Comparison of ENCODE assay signal across 14 cellular contexts in genomic region chr9:28951945-28952344, GRCh38.
DNase-seq lines count a peak whose midpoint lies in the region; ATAC-seq and TF ChIP-seq lines count a peak whose summit lies in the region.
"Had no signal": no experiment of that assay in that cellular context is flagged by ENCODE, and none has a peak within 500 bp of the region (broad histone marks: within the 10 kb centered on the region; RNA-seq: fewer than 3 reads in every experiment).

No MANE protein-coding gene starts in this region.

- BruUV-seq in HCT116 (replicated peaks; lab: Mats Ljungman, UMichigan), result no TSS peak

- H3K9me2 ChIP-seq in DOHH2 (replicated peaks; ENCODE audit: control insufficient read depth, low read length) (no peaks in the 10 kb centered on the region), HCT116 (ENCODE audit: insufficient read depth) (no peaks in the 10 kb centered on the region)

- H3K27me3 ChIP-seq in DOHH2 (ENCODE audit: control insufficient read depth, low read length) (no peaks in the 10 kb centered on the region), HCT116 (ENCODE audit: insufficient read depth, low read length) (no peaks in the 10 kb centered on the region), tibial nerve (no peaks in the 10 kb centered on the region)
- H3K27me3 ChIP-seq: testis had no signal

- TF ChIP-seq CTCF in DOHH2 (IDR thresholded peaks at IDR 0.05; ENCODE audit: low read depth, low read length, poor library complexity, severe bottlenecking) (peak; percentile 33), HCT116 (IDR thresholded peaks at IDR 0.05 in 2 of 3, conservative IDR thresholded peaks at IDR 0.05 in 1 of 3; ENCODE audit: borderline replicate concordance in 1 of 3, insufficient read depth in 1 of 3, low read depth in 2 of 3, low read length in 2 of 3) (peak in 2 of 3 experiments; percentile 13 to 26; a peak in 2 of 6 replicates), fibroblast of mammary gland (conservative IDR thresholded peaks at IDR 0.05; ENCODE audit: control insufficient read depth, insufficient read depth, low read depth, low read length) (peak; percentile 33), tibial nerve (IDR thresholded peaks at IDR 0.05) (no peak)

- H3F3A ChIP-seq in DOHH2 (ENCODE audit: control insufficient read depth, insufficient read depth), result no peaks in the 10 kb centered on the region

- H3K79me2 ChIP-seq in DOHH2 (ENCODE audit: control insufficient read depth, low read length) (no peaks in the 10 kb centered on the region), HCT116 (ENCODE audit: insufficient read depth, low read length) (no peaks in the 10 kb centered on the region)

- RAD21 ChIA-PET in HCT116 (lab: Charles Lee; ENCODE audit: low non-redundant PET in 1 of 2, low total read pairs in 2 of 2, uncharacterized antibody in 2 of 2, unreplicated experiment in 2 of 2), result no interaction called here

- 83 to 87% methylated on average over 4 of the region's 4 CpGs for WGBS in tibial nerve, 2 donors

- no peak overlapping the region for H3K9ac ChIP-seq in HCT116 (ENCODE audit: low read length)

- H3K4me1 ChIP-seq in DOHH2 (ENCODE audit: control insufficient read depth, low read length) (no peaks in the 10 kb centered on the region), HCT116 (ENCODE audit: control insufficient read depth in 1 of 2, insufficient read depth in 2 of 2, low read length in 2 of 2) (no peaks in the 10 kb centered on the region), tibial nerve (no peaks in the 10 kb centered on the region)
- H3K4me1 ChIP-seq: testis had no signal

- ATAC-seq in HCT116 (peak; percentile 55; the same call in 1 of the 2 replicates), HG03139 (IDR thresholded peaks at IDR 0.05; ENCODE audit: unreplicated experiment) (no peak)
- ATAC-seq in stimulated activated naive B cell treated with anti-CD40 and anti-IgM and Interleukin-4, amounts not matched to agents 10 μg/mL and 1 μg/mL and 100 μg/mL, for 72 hours (replicated peaks), result no peak
- ATAC-seq: activated CD8-positive, alpha-beta T cell treated with anti-CD3 and anti-CD28 coated beads for 36 hours had no signal

- H3K27ac Mint-ChIP-seq in stimulated activated naive B cell treated with anti-CD40 and anti-IgM and Interleukin-4, amounts not matched to agents 10 μg/mL and 1 μg/mL and 100 μg/mL, for 72 hours, result no peak overlapping the region
- H3K27ac Mint-ChIP-seq: activated CD8-positive, alpha-beta T cell treated with anti-CD3 and anti-CD28 coated beads for 36 hours; CD4-positive, alpha-beta memory T cell had no signal

- DNase-seq in HCT116 (ENCODE audit: low read depth, low spot score) (no peak), RKO (ENCODE audit: low spot score) (peak; percentile 5), fibroblast of mammary gland (ENCODE audit: low read depth) (peak; percentile 8), head of caudate nucleus (no peak), tibial nerve (ENCODE audit: low spot score in 2 of 2) (no peak)
- DNase-seq in stimulated activated naive B cell treated with anti-CD40 and anti-IgM and Interleukin-4, amounts not matched to agents 10 μg/mL and 1 μg/mL and 100 μg/mL, for 72 hours, result no peak
- DNase-seq: activated CD8-positive, alpha-beta T cell treated with anti-CD3 and anti-CD28 coated beads for 36 hours; activated gamma-delta T cell; CD4-positive, alpha-beta memory T cell; NCI-H1694 treated with DMSO at 0.1 percent for 48 hours; nucleus accumbens; testis had no signal

- TF ChIP-seq RAD21 in HCT116 (IDR thresholded peaks at IDR 0.05; ENCODE audit: low read depth), result 0 out of 2 replicates have a peak, but pooled peaks have one; percentile 6

- no peak overlapping the region for H3K4me3 Mint-ChIP-seq in stimulated activated naive B cell treated with anti-CD40 and anti-IgM and Interleukin-4, amounts not matched to agents 10 μg/mL and 1 μg/mL and 100 μg/mL, for 72 hours
- H3K4me3 Mint-ChIP-seq: activated CD8-positive, alpha-beta T cell treated with anti-CD3 and anti-CD28 coated beads for 36 hours; CD4-positive, alpha-beta memory T cell had no signal

- H3K4me2 ChIP-seq in DOHH2 (ENCODE audit: low read length) (no peak overlapping the region), HCT116 (ENCODE audit: low read length) (no peak overlapping the region)

- TF ChIP-seq POLR2A in HCT116 (IDR thresholded peaks at IDR 0.05; ENCODE audit: borderline replicate concordance, extremely low read depth, insufficient read depth, insufficient read length) (no peak), tibial nerve (IDR thresholded peaks at IDR 0.05) (no peak)

- H3K36me3 Mint-ChIP-seq in stimulated activated naive B cell treated with anti-CD40 and anti-IgM and Interleukin-4, amounts not matched to agents 10 μg/mL and 1 μg/mL and 100 μg/mL, for 72 hours, result no peaks in the 10 kb centered on the region
- H3K36me3 Mint-ChIP-seq: CD4-positive, alpha-beta memory T cell had no signal

- CTCF ChIA-PET in HCT116 (lab: Charles Lee), result no interaction called here

- no peaks in the 10 kb centered on the region for H4K20me1 ChIP-seq in DOHH2 (ENCODE audit: control insufficient read depth, insufficient read depth, low read depth, low read length)
- no peaks in the 10 kb centered on the region for H4K20me1 ChIP-seq in HCT116 (ENCODE audit: insufficient read depth)

- no peaks in the 10 kb centered on the region for H3K36me3 ChIP-seq in DOHH2 (ENCODE audit: control insufficient read depth, low read length)
- H3K36me3 ChIP-seq in HCT116 (ENCODE audit: control insufficient read depth in 1 of 2, insufficient read depth in 2 of 2, low read length in 2 of 2), result no peaks in the 10 kb centered on the region
- no peaks in the 10 kb centered on the region for H3K36me3 ChIP-seq in tibial nerve

- H3K27me3 Mint-ChIP-seq in stimulated activated naive B cell treated with anti-CD40 and anti-IgM and Interleukin-4, amounts not matched to agents 10 μg/mL and 1 μg/mL and 100 μg/mL, for 72 hours, result no peaks in the 10 kb centered on the region
- H3K27me3 Mint-ChIP-seq: activated CD8-positive, alpha-beta T cell treated with anti-CD3 and anti-CD28 coated beads for 36 hours; CD4-positive, alpha-beta memory T cell had no signal

- H3K4me3 ChIP-seq in DOHH2 (ENCODE audit: low read length) (no peak overlapping the region), HCT116 (replicated peaks in 1 of 2; ENCODE audit: low read depth in 1 of 2, low read length in 2 of 2) (no peak overlapping the region), fibroblast of mammary gland (ENCODE audit: control insufficient read depth, low read depth, low read length) (no peak overlapping the region), tibial nerve (no peak overlapping the region)
- H3K4me3 ChIP-seq: testis had no signal

- no peaks in the 10 kb centered on the region for H3K4me1 Mint-ChIP-seq in stimulated activated naive B cell treated with anti-CD40 and anti-IgM and Interleukin-4, amounts not matched to agents 10 μg/mL and 1 μg/mL and 100 μg/mL, for 72 hours
- H3K4me1 Mint-ChIP-seq: CD4-positive, alpha-beta memory T cell had no signal

- no peak overlapping the region for H2AFZ ChIP-seq in HCT116 (ENCODE audit: low read depth, low read length, poor library complexity, severe bottlenecking)

- peaks cover 0 to 8% of the 10 kb centered on the region in 2 donors for H3K9me3 Mint-ChIP-seq in stimulated activated naive B cell treated with anti-CD40 and anti-IgM and Interleukin-4, amounts not matched to agents 10 μg/mL and 1 μg/mL and 100 μg/mL, for 72 hours

- POLR2A ChIA-PET in HCT116 (lab: Charles Lee), result no interaction called here

- no peaks in the 10 kb centered on the region for H3K9me3 ChIP-seq in DOHH2 (ENCODE audit: control insufficient read depth, insufficient read depth, low read length)
- peaks cover 0 to 3% of the 10 kb centered on the region in 2 experiments; a peak in 1 of 4 replicates for H3K9me3 ChIP-seq in HCT116 (ENCODE audit: control insufficient read depth in 1 of 2, insufficient read depth in 1 of 2, low read depth in 1 of 2, low read length in 2 of 2)
- H3K9me3 ChIP-seq in tibial nerve, result peaks cover 0 to 14% (median 1%) of the 10 kb centered on the region in 4 donors
- H3K9me3 ChIP-seq: testis had no signal

- H3K27ac ChIP-seq in DOHH2 (ENCODE audit: low read depth, low read length), result no peak overlapping the region
- H3K27ac ChIP-seq in HCT116 (ENCODE audit: low read depth, low read length), result no peak overlapping the region
- no peak overlapping the region for H3K27ac ChIP-seq in tibial nerve
- H3K27ac ChIP-seq: testis had no signal

- intact Hi-C loops in HCT116 (cut with micrococcal nuclease) (no loop called here), head of caudate nucleus (cut with DNase I) (no loop called here)

- TF ChIP-seq EP300 in tibial nerve (IDR thresholded peaks at IDR 0.05), result no peak

TF ChIP-seq in HCT116, 20 proteins besides CTCF, POLR2A, EP300 and RAD21 (continues in another document):
- TF ChIP-seq ELF1 (IDR thresholded peaks at IDR 0.05; ENCODE audit: borderline replicate concordance, low read depth) (no peak), MAX (IDR thresholded peaks at IDR 0.05) (no peak), POLR2AphosphoS5 (IDR thresholded peaks at IDR 0.05; ENCODE audit: low read depth, low read length) (no peak), ZBTB33 (IDR thresholded peaks at IDR 0.05; ENCODE audit: extremely low read depth, insufficient replicate concordance, low read length) (no peak), EZH2phosphoT487 (IDR thresholded peaks at IDR 0.05; ENCODE audit: borderline replicate concordance) (no peak), ATF3 (IDR thresholded peaks at IDR 0.05) (no peak), TCF7L2 (IDR thresholded peaks at IDR 0.05; ENCODE audit: borderline replicate concordance, extremely low read depth, insufficient read depth, insufficient read length) (no peak), CBX3 (IDR thresholded peaks at IDR 0.05; ENCODE audit: low read depth) (no peak)

Comparison
In these comparisons a context has a peak if more than half of its experiments do, and no peak if none do; other contexts are left out.
1. CTCF ChIP-seq: peak in DOHH2 (single experiment), HCT116 (2 of 3) and fibroblast of mammary gland (single experiment); none in tibial nerve (0 of 5).
2. DNase-seq: peak in RKO (single experiment) and fibroblast of mammary gland (single experiment); none in HCT116 (single experiment), stimulated activated naive B cell treated with anti-CD40 and anti-IgM and Interleukin-4, amounts not matched to agents 10 μg/mL and 1 μg/mL and 100 μg/mL, for 72 hours (single experiment), head of caudate nucleus (0 of 42) and tibial nerve (0 of 2).